Comparison of ENCODE assay signal across 15 cellular contexts in genomic region chrX:80766916-80767315, GRCh38. TPM values are rescaled to one million over a fixed set of nuclear protein-coding genes. Genes with fewer than 3 reads are reported as not detected.
DNase-seq lines count a peak whose midpoint lies in the region; ATAC-seq and TF ChIP-seq lines count a peak whose summit lies in the region.
"Had no signal": no experiment of that assay in that cellular context is flagged by ENCODE, and none has a peak within 500 bp of the region (broad histone marks: within the 10 kb centered on the region; RNA-seq: fewer than 3 reads in every experiment).

No MANE protein-coding gene starts in this region.

- no peak overlapping the region for H3K4me3 Mint-ChIP-seq in WTC11
- H3K4me3 Mint-ChIP-seq: CD4-positive, alpha-beta T cell had no signal

- H3K27ac ChIP-seq in smooth muscle cell (ENCODE audit: low read depth) = no peak overlapping the region
- H3K27ac ChIP-seq: GM23248, HL-60 had no signal

- peaks cover 3% of the 10 kb centered on the region for H4K20me1 ChIP-seq in smooth muscle cell (ENCODE audit: low read depth)

- no peaks in the 10 kb centered on the region for H3K79me2 ChIP-seq in smooth muscle cell (ENCODE audit: low read depth)

- no peak overlapping the region for H3K27ac Mint-ChIP-seq in WTC11
- H3K27ac Mint-ChIP-seq: CD4-positive, alpha-beta T cell had no signal

- no peaks in the 10 kb centered on the region for H3K27me3 ChIP-seq in smooth muscle cell (ENCODE audit: low read depth)
- H3K27me3 ChIP-seq: BE2C had no signal

- H3K9ac ChIP-seq in smooth muscle cell (ENCODE audit: low read depth) = no peak overlapping the region
- H3K9ac ChIP-seq: GM23248 had no signal

- peaks cover 30% of the 10 kb centered on the region for H3K36me3 Mint-ChIP-seq in WTC11

- H3K4me1 Mint-ChIP-seq in WTC11 = peaks cover 57% of the 10 kb centered on the region

- no peak overlapping the region for H2AFZ ChIP-seq in smooth muscle cell (ENCODE audit: low read depth)
- H2AFZ ChIP-seq: GM23248 had no signal

- peak; percentile 3 for DNase-seq in ELF-1 (ENCODE audit: low read depth, low spot score)
- peak; percentile 13 for DNase-seq in NCI-H146 treated with DMSO at 0.1 percent for 48 hours (lab: John Stamatoyannopoulos, UW; ENCODE audit: unreplicated experiment)
- DNase-seq in WTC11 (ENCODE audit: low spot score) = no peak
- no peak for DNase-seq in smooth muscle cell (lab: John Stamatoyannopoulos, UW; ENCODE audit: unreplicated experiment)
- DNase-seq in left cardiac atrium = no peak
- DNase-seq: ACHN; BE2C; C1 segment of cervical spinal cord; Caco-2; CD4-positive, alpha-beta T cell; GDM1; GM23248; HCEC 1CT had no signal

- CTCF ChIA-PET in WTC11 (lab: Charles Lee) = no interaction called here

- no peaks in the 10 kb centered on the region for H3K36me3 ChIP-seq in smooth muscle cell (ENCODE audit: low read depth)
- H3K36me3 ChIP-seq: BE2C had no signal

- H3F3A ChIP-seq in smooth muscle cell (ENCODE audit: low read depth) = no peaks in the 10 kb centered on the region

- H3K4me1 ChIP-seq in smooth muscle cell (ENCODE audit: low read depth) = no peaks in the 10 kb centered on the region
- H3K4me1 ChIP-seq: BE2C, Caco-2 had no signal

- no peaks in the 10 kb centered on the region for H3K9me3 ChIP-seq in smooth muscle cell (replicated peaks; ENCODE audit: low read depth)
- H3K9me3 ChIP-seq: BE2C, Caco-2 had no signal

- H3K27me3 Mint-ChIP-seq in WTC11 (ENCODE audit: low read depth) = no peaks in the 10 kb centered on the region
- H3K27me3 Mint-ChIP-seq: CD4-positive, alpha-beta T cell had no signal

- H3K4me2 ChIP-seq in smooth muscle cell = no peak overlapping the region

- intact Hi-C loops in left cardiac atrium (cut with DNase I) = no loop called here

- no peak overlapping the region for H3K4me3 ChIP-seq in smooth muscle cell
- H3K4me3 ChIP-seq: GM23248 had no signal

- TF ChIP-seq CTCF in WTC11 (IDR thresholded peaks at IDR 0.05) (no peak), smooth muscle cell (IDR thresholded peaks at IDR 0.05; ENCODE audit: borderline replicate concordance, insufficient read depth, poor library complexity, severe bottlenecking) (no peak)

- WGBS in smooth muscle cell (ENCODE audit: low lambda C conversion rate) = 74% methylated on average over 8 of the region's 8 CpGs

- peak; percentile 56 for ATAC-seq in WTC11
- ATAC-seq in left cardiac atrium = no peak
- no peak for ATAC-seq in HG02973 (IDR thresholded peaks at IDR 0.05; ENCODE audit: unreplicated experiment)

- H3K9me3 Mint-ChIP-seq in WTC11 = peaks cover 19% of the 10 kb centered on the region
- H3K9me3 Mint-ChIP-seq: CD4-positive, alpha-beta T cell had no signal

- POLR2A ChIA-PET in WTC11 (lab: Charles Lee) = no interaction called here

TF ChIP-seq in WTC11, 78 proteins besides CTCF, POLR2A, EP300 and RAD21:
- TF ChIP-seq ZNF263 (CRISPR knock-in tag; IDR thresholded peaks at IDR 0.05; ENCODE audit: low read depth) = no peak
- TF ChIP-seq TP53 (CRISPR knock-in tag; IDR thresholded peaks at IDR 0.05) = no peak
- no peak for TF ChIP-seq NFE2L1 (CRISPR knock-in tag; IDR thresholded peaks at IDR 0.05)
- TF ChIP-seq ATF2 (CRISPR knock-in tag; IDR thresholded peaks at IDR 0.05; ENCODE audit: borderline replicate concordance, low read depth) = no peak
- no peak for TF ChIP-seq ZNF317 (CRISPR knock-in tag; IDR thresholded peaks at IDR 0.05; ENCODE audit: borderline replicate concordance, low read depth)
- no peak for TF ChIP-seq IRF1 (CRISPR knock-in tag; IDR thresholded peaks at IDR 0.05)
- TF ChIP-seq MAX (CRISPR knock-in tag; IDR thresholded peaks at IDR 0.05) = no peak
- TF ChIP-seq JAZF1 (CRISPR knock-in tag; IDR thresholded peaks at IDR 0.05) = no peak
- no peak for TF ChIP-seq ESRRA (CRISPR knock-in tag; IDR thresholded peaks at IDR 0.05; ENCODE audit: borderline replicate concordance)
TF ChIP-seq in WTC11: peak in this region for 0.

RNA-seq across cellular contexts. Expression of gene BRWD3, which starts 42.8 kb away (rescaled TPM):
- total RNA-seq in WTC11 (2021) (63.5 to 69.4 TPM (median 68.5 TPM) in 3 replicates), smooth muscle cell (26.4 and 27.6 TPM in 2 replicates), left cardiac atrium (1 to 10 TPM; 7.6 to 8.6 TPM)
- polyA plus RNA-seq in smooth muscle cell = 2.0 and 3.9 TPM in 2 replicates

Comparison
In these comparisons a context has a peak if more than half of its experiments do, and no peak if none do; other contexts are left out.
1. DNase-seq: peak in ELF-1 (single experiment) and NCI-H146 treated with DMSO at 0.1 percent for 48 hours (single experiment); none in WTC11 (single experiment), smooth muscle cell (single experiment) and left cardiac atrium (single experiment).